8 cellular contexts compared by ENCODE assay signal in the genomic region with DNA sequence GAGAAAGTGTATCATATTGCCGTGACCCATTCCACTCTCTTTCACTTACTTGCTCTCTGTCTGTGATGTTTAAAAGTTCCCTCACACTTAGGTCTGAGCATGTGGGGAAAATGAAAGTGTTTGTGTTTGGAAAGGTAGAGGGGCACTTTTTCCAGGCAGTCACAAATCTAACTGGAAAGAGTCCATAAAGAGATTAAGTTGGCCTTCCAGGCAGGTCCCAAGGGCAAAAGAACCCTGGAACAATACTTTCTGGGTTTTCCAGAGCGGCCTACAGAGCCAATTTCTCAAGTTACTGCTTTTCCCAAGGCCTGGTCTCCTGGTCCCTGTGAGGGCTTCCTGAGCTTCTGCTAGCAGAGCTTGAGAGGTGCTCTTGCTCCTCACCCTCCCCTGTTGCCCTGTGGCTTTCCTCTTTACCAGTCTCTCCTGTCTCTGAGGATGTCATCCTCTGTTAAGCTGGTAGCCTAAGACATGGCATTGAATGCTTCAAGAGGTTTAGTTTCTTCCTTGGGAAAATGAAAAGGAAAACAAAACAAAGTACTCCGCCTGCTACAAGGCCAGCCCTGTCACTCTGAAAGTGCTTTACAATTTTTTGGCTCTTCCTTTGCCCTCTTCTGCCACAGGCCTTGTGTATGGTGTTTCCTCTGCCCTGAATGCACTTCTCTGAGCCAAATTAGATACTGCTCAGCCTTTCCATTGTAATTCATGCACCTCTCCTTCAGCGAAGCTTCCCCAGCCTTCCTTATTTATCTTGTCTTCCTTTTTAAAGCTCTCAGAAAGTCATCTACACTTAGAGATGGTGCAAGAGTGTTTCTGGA. TPM values are rescaled to one million over a fixed set of nuclear protein-coding genes. Genes with fewer than 3 reads are reported as not detected.
A peak's percentile ranks its signal among the peaks of the same experiment; 100 is the strongest.
DNase-seq lines count a peak whose midpoint lies in the region; ATAC-seq and TF ChIP-seq lines count a peak whose summit lies in the region.

No MANE protein-coding gene starts in this region.

- H3K27me3 ChIP-seq in Peyer's patch: no peaks in the 10 kb centered on the region
- no peaks in the 10 kb centered on the region for H3K27me3 ChIP-seq in skeletal muscle tissue (ENCODE audit: control insufficient read depth in 3 of 3, insufficient read depth in 3 of 3, low read length in 3 of 3)
- H3K27me3 ChIP-seq in HAP-1 (ENCODE audit: low read depth): no peaks in the 10 kb centered on the region

- peak overlapping the region; percentile 15 to 69 (median 46) for H3K27ac ChIP-seq in Peyer's patch
- peak overlapping the region; percentile 71 for H3K27ac ChIP-seq in skeletal muscle tissue (ENCODE audit: low read depth, low read length)

- no peak for TF ChIP-seq CTCF in Peyer's patch (IDR thresholded peaks at IDR 0.05)

- peaks cover 0 to 34% (median 3%) of the 10 kb centered on the region in 4 donors for H3K4me1 ChIP-seq in Peyer's patch
- peaks cover 4 to 18% (median 9%) of the 10 kb centered on the region in 3 donors for H3K4me1 ChIP-seq in skeletal muscle tissue (ENCODE audit: control insufficient read depth in 3 of 3, insufficient read depth in 3 of 3, low read length in 3 of 3)
- peaks cover 17% of the 10 kb centered on the region for H3K4me1 ChIP-seq in HAP-1

- H3K9ac ChIP-seq in skeletal muscle tissue (ENCODE audit: low read depth in 1 of 3, low read length in 3 of 3): no peak overlapping the region

- in situ Hi-C loops in HAP-1 (cut with MboI; ENCODE audit: low sequenced_read_pairs): no loop called here

- H3K9me3 ChIP-seq in Peyer's patch (no peaks in the 10 kb centered on the region), skeletal muscle tissue (ENCODE audit: control insufficient read depth in 3 of 3, low read length in 3 of 3) (no peaks in the 10 kb centered on the region), HAP-1 (no peaks in the 10 kb centered on the region)

- H3K4me3 ChIP-seq in Peyer's patch (no peak overlapping the region), skeletal muscle tissue (ENCODE audit: low read length in 3 of 3) (peak overlapping the region in 1 of 3 donors; percentile 17), HAP-1 (no peak overlapping the region)

- DNase-seq in Peyer's patch (no peak), fibroblast of peridontal ligament (ENCODE audit: extremely low read depth) (peak; percentile 37), HAP-1 (ENCODE audit: low spot score in 2 of 2) (no peak), left colon (no peak), NCI-H1930 (lab: John Stamatoyannopoulos, UW) (no peak)

- H3K36me3 ChIP-seq in Peyer's patch (no peaks in the 10 kb centered on the region), skeletal muscle tissue (ENCODE audit: control insufficient read depth in 3 of 3, insufficient read depth in 3 of 3, low read length in 3 of 3) (no peaks in the 10 kb centered on the region), HAP-1 (replicated peaks) (no peaks in the 10 kb centered on the region)

- no peak for TF ChIP-seq POLR2A in Peyer's patch (IDR thresholded peaks at IDR 0.05)

- ATAC-seq in GM18517 (IDR thresholded peaks at IDR 0.05; ENCODE audit: unreplicated experiment) (peak; percentile 30), GM21619 (IDR thresholded peaks at IDR 0.05; ENCODE audit: unreplicated experiment) (no peak), left colon (no peak)

- intact Hi-C loops in left colon (cut with DNase I, micrococcal nuclease): loop anchor here in 1 of 2 donors (10.0 kb wide), 1 partner anchor 56 kb away; no protein-coding TSS in a partner anchor

RNA-seq across cellular contexts. Expression of a gene that starts 20.1 kb away (rescaled TPM):
- total RNA-seq in Peyer's patch (10 to 100 TPM; 62.7 to 97.4 (median 69.6) TPM), skeletal muscle tissue (33.9 TPM), left colon (100 to 1,000 TPM in 1 of 2 donors, 10 to 100 TPM in 1; 72.8 to 119 TPM)
